In genomic region chr17:80708497-80708896, GRCh38 we compare ENCODE assay signal across 1 cellular context.
TF ChIP-seq lines count a peak whose summit lies in the region.

No MANE protein-coding gene starts in this region.

TF ChIP-seq in H1, 55 proteins besides CTCF, POLR2A, EP300 and RAD21 (continued from another document):
- no peak for TF ChIP-seq EZH2 (IDR thresholded peaks at IDR 0.05; ENCODE audit: low read depth, low read length, severe bottlenecking)
- TF ChIP-seq FOSL1 (IDR thresholded peaks at IDR 0.05; ENCODE audit: insufficient read depth, low read depth, low read length), result no peak
- no peak for TF ChIP-seq SIRT6 (IDR thresholded peaks at IDR 0.05; ENCODE audit: low read length)
- TF ChIP-seq GTF2F1 (IDR thresholded peaks at IDR 0.05; ENCODE audit: borderline replicate concordance, low read depth, low read length), result no peak
- TF ChIP-seq ATF2 (IDR thresholded peaks at IDR 0.05; ENCODE audit: low read length), result no peak
- no peak for TF ChIP-seq EGR1 (IDR thresholded peaks at IDR 0.05; ENCODE audit: borderline replicate concordance, low read depth, low read length)
